ENCODE assay signal across 8 cellular contexts in the genomic region with DNA sequence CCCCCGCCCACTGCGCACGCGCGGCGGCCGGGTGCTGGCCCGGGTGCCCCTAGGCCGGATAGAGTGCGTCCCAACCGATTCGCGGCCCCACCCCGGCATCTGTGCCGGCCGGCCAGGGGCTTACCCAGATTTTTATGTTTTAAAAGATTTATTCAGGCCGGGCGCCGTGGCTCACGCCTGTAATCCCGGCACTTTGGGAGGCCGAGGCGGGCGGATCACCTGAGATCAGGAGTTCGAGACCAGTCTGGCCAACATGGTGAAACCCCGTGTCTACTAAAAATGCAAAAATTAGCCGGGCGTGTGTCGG. TPM values are rescaled to one million over a fixed set of nuclear protein-coding genes. Genes with fewer than 3 reads are reported as not detected.
DNase-seq lines count a peak whose midpoint lies in the region; ATAC-seq and TF ChIP-seq lines count a peak whose summit lies in the region.
"Not testable (repeated sequence)": the region's sequence is repeated elsewhere in the genome, so short reads cannot be mapped to it uniquely, and the experiment has no call there.

No MANE protein-coding gene starts in this region.

- not testable (repeated sequence) for DNase-seq in CD4-positive, alpha-beta T cell; suprapubic skin (ENCODE audit: low spot score in 2 of 2)
- peak; percentile 4 for DNase-seq in activated CD4-positive, alpha-beta T cell treated with anti-CD3 and anti-CD28 coated beads, Interleukin-2, amount 10 ng/mL, durations not matched to agents 7 days and 5 days
- peak in 1 of 3 experiments; percentile 0 for DNase-seq in effector memory CD8-positive, alpha-beta T cell

- H3K4me3 ChIP-seq in HUES48 (ENCODE audit: low read depth, low read length), result peak overlapping the region; percentile 58; the same call in 1 of the 2 replicates
- H3K4me3 ChIP-seq in mononuclear cell (ENCODE audit: low read length), result peak overlapping the region; percentile 36
- H3K4me3 ChIP-seq in suprapubic skin, result peak overlapping the region; percentile 43

- H3K27ac ChIP-seq in CD4-positive, alpha-beta T cell (ENCODE audit: low read depth, low read length); suprapubic skin: not testable (repeated sequence)
- H3K27ac ChIP-seq in HUES48 (ENCODE audit: low read depth, low read length), result peak overlapping the region; percentile 79

- H3K27me3 ChIP-seq in CD4-positive, alpha-beta T cell (ENCODE audit: control insufficient read depth, insufficient read depth, low read length); HUES48 (ENCODE audit: control insufficient read depth, insufficient read depth, low read length); mononuclear cell (ENCODE audit: insufficient read depth, low read length); suprapubic skin: not testable (repeated sequence)

- H3K9ac ChIP-seq in HUES48 (ENCODE audit: low read depth, low read length), result not testable (repeated sequence)

- intact Hi-C loops in CD4-positive, alpha-beta T cell (cut with DNase I, micrococcal nuclease), result not testable (repeated sequence)

- not testable (repeated sequence) for H3K4me1 Mint-ChIP-seq in CD4-positive, alpha-beta T cell (ENCODE audit: low read depth); activated CD4-positive, alpha-beta T cell treated with anti-CD3 and anti-CD28 coated beads, Interleukin-2, amount 10 ng/mL, durations not matched to agents 7 days and 5 days; effector memory CD8-positive, alpha-beta T cell (ENCODE audit: low read depth in 2 of 2)

- TF ChIP-seq CTCF in CD4-positive, alpha-beta T cell (IDR thresholded peaks at IDR 0.05); suprapubic skin (IDR thresholded peaks at IDR 0.05): not testable (repeated sequence)

- H3K9me3 Mint-ChIP-seq in CD4-positive, alpha-beta T cell; activated CD4-positive, alpha-beta T cell treated with anti-CD3 and anti-CD28 coated beads, Interleukin-2, amount 10 ng/mL, durations not matched to agents 7 days and 5 days; effector memory CD8-positive, alpha-beta T cell: not testable (repeated sequence)

- H3K36me3 Mint-ChIP-seq in CD4-positive, alpha-beta T cell (ENCODE audit: low read depth); activated CD4-positive, alpha-beta T cell treated with anti-CD3 and anti-CD28 coated beads, Interleukin-2, amount 10 ng/mL, durations not matched to agents 7 days and 5 days (ENCODE audit: low read depth); effector memory CD8-positive, alpha-beta T cell (ENCODE audit: insufficient read depth): not testable (repeated sequence)

- not testable (repeated sequence) for H3K9me3 ChIP-seq in CD4-positive, alpha-beta T cell (ENCODE audit: control insufficient read depth, low read length); HUES48 (ENCODE audit: control insufficient read depth, insufficient read depth, low read length); mononuclear cell (ENCODE audit: low read depth, low read length); suprapubic skin

- H3K4me1 ChIP-seq in HUES48 (ENCODE audit: control insufficient read depth, insufficient read depth, low read length); mononuclear cell (ENCODE audit: insufficient read depth, low read length); suprapubic skin: not testable (repeated sequence)

- WGBS in suprapubic skin, result no CpG with 5 or more reads among the region's 29 CpGs

- H3K4me3 Mint-ChIP-seq in CD4-positive, alpha-beta T cell; activated CD4-positive, alpha-beta T cell treated with anti-CD3 and anti-CD28 coated beads, Interleukin-2, amount 10 ng/mL, durations not matched to agents 7 days and 5 days; effector memory CD8-positive, alpha-beta T cell: not testable (repeated sequence)

- H3K36me3 ChIP-seq in HUES48 (ENCODE audit: control insufficient read depth, insufficient read depth, low read length); suprapubic skin: not testable (repeated sequence)

- ATAC-seq in CD4-positive, alpha-beta T cell (ENCODE audit: poor library complexity), result not testable (repeated sequence)
- peak; percentile 48 for ATAC-seq in GM21390 (IDR thresholded peaks at IDR 0.05; ENCODE audit: unreplicated experiment)
- ATAC-seq in HG02981 (IDR thresholded peaks at IDR 0.05; ENCODE audit: unreplicated experiment), result peak; percentile 55
- peak; percentile 3 for ATAC-seq in effector memory CD8-positive, alpha-beta T cell (replicated peaks)

- H3K27me3 Mint-ChIP-seq in CD4-positive, alpha-beta T cell; activated CD4-positive, alpha-beta T cell treated with anti-CD3 and anti-CD28 coated beads, Interleukin-2, amount 10 ng/mL, durations not matched to agents 7 days and 5 days; effector memory CD8-positive, alpha-beta T cell: not testable (repeated sequence)

- POLR2A ChIA-PET in CD4-positive, alpha-beta T cell (lab: Charles Lee); activated CD4-positive, alpha-beta T cell treated with anti-CD3 and anti-CD28 coated beads, Interleukin-2, amount 10 ng/mL, durations not matched to agents 7 days and 5 days (lab: Charles Lee): not testable (repeated sequence)

- CTCF ChIA-PET in CD4-positive, alpha-beta T cell (lab: Charles Lee); activated CD4-positive, alpha-beta T cell treated with anti-CD3 and anti-CD28 coated beads, Interleukin-2, amount 10 ng/mL, durations not matched to agents 7 days and 5 days (lab: Charles Lee): not testable (repeated sequence)

- peak overlapping the region; percentile 92 for H3K27ac Mint-ChIP-seq in CD4-positive, alpha-beta T cell
- H3K27ac Mint-ChIP-seq in activated CD4-positive, alpha-beta T cell treated with anti-CD3 and anti-CD28 coated beads, Interleukin-2, amount 10 ng/mL, durations not matched to agents 7 days and 5 days; effector memory CD8-positive, alpha-beta T cell: not testable (repeated sequence)

- TF ChIP-seq EP300 in suprapubic skin (IDR thresholded peaks at IDR 0.05), result not testable (repeated sequence)

- not testable (repeated sequence) for TF ChIP-seq POLR2A in suprapubic skin (IDR thresholded peaks at IDR 0.05)

RNA-seq across cellular contexts. Expression of gene TRIM73, which starts 35.9 kb away (rescaled TPM):
- total RNA-seq in CD4-positive, alpha-beta T cell, result 10 to 100 TPM; 19.1 to 22.3 TPM
- 10 to 100 TPM; 12.4 to 13.1 TPM for total RNA-seq in activated CD4-positive, alpha-beta T cell treated with anti-CD3 and anti-CD28 coated beads, Interleukin-2, amount 10 ng/mL, durations not matched to agents 7 days and 5 days
- total RNA-seq in mononuclear cell, result 4.7 TPM
- total RNA-seq in suprapubic skin, result 10 to 100 TPM in 1 of 4 donors, 1 to 10 TPM in 3; 2.5 to 10.8 (median 3.8) TPM
